Comparison of ENCODE assay signal across 10 cellular contexts in the genomic region with DNA sequence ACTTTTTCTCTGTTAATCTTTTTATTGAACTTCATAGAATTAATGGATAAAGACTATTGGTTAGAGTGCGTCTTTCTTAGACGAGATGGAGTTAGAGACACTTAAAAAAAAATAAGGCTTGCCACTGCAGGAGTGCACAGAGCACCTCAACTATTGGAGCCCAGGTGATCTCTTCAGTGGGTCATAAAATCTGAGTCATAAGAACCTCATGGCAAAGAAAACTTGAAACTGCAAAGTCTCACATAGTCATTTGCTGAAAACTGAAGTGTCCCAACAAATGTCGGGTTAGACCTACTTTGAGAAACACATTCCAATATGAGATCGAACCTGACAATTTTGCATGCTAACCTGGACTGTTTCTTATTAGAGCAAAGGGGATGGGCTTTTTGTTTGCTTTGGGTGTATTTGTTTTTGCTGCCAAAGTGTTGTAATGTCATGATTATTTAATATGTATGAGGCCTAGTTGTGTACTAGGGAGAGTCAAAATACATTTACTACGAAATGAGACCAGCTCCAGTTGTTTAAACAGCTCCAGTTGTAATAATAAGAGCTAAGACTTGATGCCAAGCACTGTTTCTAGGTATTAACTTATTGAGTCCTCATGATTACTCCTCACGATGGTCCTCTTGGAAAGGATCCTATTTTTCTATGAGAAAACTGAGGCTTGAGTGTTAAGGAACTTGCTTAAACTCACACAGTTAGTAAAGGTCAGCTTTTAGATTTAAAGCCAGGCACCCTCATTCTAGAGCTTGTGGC.
A peak's percentile ranks its signal among the peaks of the same experiment; 100 is the strongest.
DNase-seq lines count a peak whose midpoint lies in the region; ATAC-seq and TF ChIP-seq lines count a peak whose summit lies in the region.
"Had no signal": no experiment of that assay in that cellular context is flagged by ENCODE, and none has a peak within 500 bp of the region (broad histone marks: within the 10 kb centered on the region; RNA-seq: fewer than 3 reads in every experiment).

No MANE protein-coding gene starts in this region.

- TF ChIP-seq RAD21 in IMR-90 (IDR thresholded peaks at IDR 0.05; ENCODE audit: low read length), result no peak

- peak overlapping the region; percentile 58 for H3K23ac ChIP-seq in IMR-90 (ENCODE audit: low read depth, low read length)

- H3K9me3 Mint-ChIP-seq in progenitor cell of endocrine pancreas (ENCODE audit: low read depth), result no peaks in the 10 kb centered on the region
- H3K9me3 Mint-ChIP-seq: T-helper 1 cell treated with Interleukin-12 subunit alpha and Interleukin-12 subunit beta and Interleukin-4 antibody, amounts not matched to agents 30 μg/mL and 1 μg/mL, for 36 hours had no signal

- no TSS peak for BruUV-seq in IMR-90 (replicated peaks; lab: Mats Ljungman, UMichigan)

- peaks cover 63 to 92% of the 10 kb centered on the region in 2 experiments for H3K79me1 ChIP-seq in IMR-90 (ENCODE audit: low read depth in 1 of 2, low read length in 2 of 2)

- no peak overlapping the region for H2BK15ac ChIP-seq in IMR-90 (ENCODE audit: low read depth, low read length)

- H2BK120ac ChIP-seq in IMR-90 (ENCODE audit: low read depth, low read length), result no peak overlapping the region

- no peak overlapping the region; the same call in none of the 2 replicates for H3K4me2 ChIP-seq in IMR-90 (ENCODE audit: low read depth, low read length)

- H3K18ac ChIP-seq in IMR-90 (ENCODE audit: low read depth, low read length), result 0 out of 2 replicates have a peak overlapping the region, but pooled peaks have one; percentile 11

- intact Hi-C loops in IMR-90 (cut with micrococcal nuclease), result loop anchor here (2.0 kb wide), 1 partner anchor 13 kb away; no protein-coding TSS in a partner anchor

- no peak overlapping the region for H4K91ac ChIP-seq in IMR-90 (ENCODE audit: insufficient read depth, low read depth, low read length)

- TF ChIP-seq POLR2A in IMR-90 (IDR thresholded peaks at IDR 0.05; ENCODE audit: low read depth, low read length), result no peak

- CTCF ChIA-PET in IMR-90 (lab: Yijun Ruan, JAX), result interaction anchor here (0.6 kb wide), 1 partner anchor 18 kb away, joined by 3 read pairs; no protein-coding TSS in a partner anchor

- H3K4me3 ChIP-seq in IMR-90 (ENCODE audit: insufficient read depth, low read depth, low read length), result no peak overlapping the region
- H3K4me3 ChIP-seq in fibroblast of mammary gland (ENCODE audit: control insufficient read depth, low read depth, low read length), result no peak overlapping the region

- ATAC-seq in GM19023 (IDR thresholded peaks at IDR 0.05; ENCODE audit: unreplicated experiment), result peak; percentile 39
- no peak for ATAC-seq in IMR-90 (ENCODE audit: low read depth)
- no peak for ATAC-seq in GM18498 (IDR thresholded peaks at IDR 0.05; ENCODE audit: unreplicated experiment)

- in situ Hi-C loops in IMR-90 (cut with MboI; ENCODE audit: low sequenced_read_pairs), result no loop called here

- H3K4me3 Mint-ChIP-seq in progenitor cell of endocrine pancreas (ENCODE audit: low read depth), result no peak overlapping the region
- H3K4me3 Mint-ChIP-seq: T-helper 1 cell treated with Interleukin-12 subunit alpha and Interleukin-12 subunit beta and Interleukin-4 antibody, amounts not matched to agents 30 μg/mL and 1 μg/mL, for 36 hours had no signal

- H3K4ac ChIP-seq in IMR-90 (ENCODE audit: low read depth, low read length), result 0 out of 2 replicates have a peak overlapping the region, but pooled peaks have one; percentile 30

- H3K56ac ChIP-seq in IMR-90 (ENCODE audit: extremely low read depth, insufficient read depth, low read length), result no peak overlapping the region

- H2AFZ ChIP-seq in IMR-90 (replicated peaks; ENCODE audit: low read length, poor library complexity), result no peak overlapping the region

- POLR2A ChIA-PET in IMR-90 (lab: Charles Lee; ENCODE audit: unreplicated experiment), result no interaction called here

- H3K4me1 Mint-ChIP-seq in progenitor cell of endocrine pancreas (ENCODE audit: low read depth), result peaks cover 33% of the 10 kb centered on the region

- H2AK5ac ChIP-seq in IMR-90 (ENCODE audit: low read depth, low read length), result no peak overlapping the region

- no peaks in the 10 kb centered on the region for H3K9me3 ChIP-seq in IMR-90 (ENCODE audit: control insufficient read depth, insufficient read depth, low read length)

- H3K14ac ChIP-seq in IMR-90 (replicated peaks; ENCODE audit: low read depth, low read length), result no peak overlapping the region; the same call in 1 of the 2 replicates

- no peak for DNase-seq in IMR-90
- DNase-seq in fibroblast of mammary gland (ENCODE audit: low read depth), result peak; percentile 47
- no peak for DNase-seq in progenitor cell of endocrine pancreas (ENCODE audit: low spot score, unreplicated experiment)
- DNase-seq in retina, result no peak
- DNase-seq in C1 segment of cervical spinal cord (lab: John Stamatoyannopoulos, UW), result no peak
- DNase-seq in RPMI8226, result no peak
- DNase-seq: Karpas-422 had no signal

- H4K20me1 ChIP-seq in IMR-90 (ENCODE audit: insufficient read depth, low read length), result peaks cover 73% of the 10 kb centered on the region; the same call in 1 of the 2 replicates

- no peak overlapping the region for H3K9ac ChIP-seq in IMR-90 (ENCODE audit: low read depth, low read length)

- H3K9me1 ChIP-seq in IMR-90 (ENCODE audit: insufficient read depth, low read length), result peaks cover 22% of the 10 kb centered on the region

- H3K27ac ChIP-seq in IMR-90 (ENCODE audit: insufficient read depth, low read length), result peak overlapping the region; percentile 80; the same call in 1 of the 2 replicates

- H3K27me3 Mint-ChIP-seq in progenitor cell of endocrine pancreas, result no peaks in the 10 kb centered on the region

- H2BK20ac ChIP-seq in IMR-90 (ENCODE audit: low read depth, low read length), result no peak overlapping the region

- H3K27ac Mint-ChIP-seq in progenitor cell of endocrine pancreas, result peak overlapping the region; percentile 97
- H3K27ac Mint-ChIP-seq: T-helper 1 cell treated with Interleukin-12 subunit alpha and Interleukin-12 subunit beta and Interleukin-4 antibody, amounts not matched to agents 30 μg/mL and 1 μg/mL, for 36 hours had no signal

- 60% methylated on average over 1 of the region's 6 CpGs; no CpG with 5 or more reads in 1 of the 2 experiments for WGBS in IMR-90 (ENCODE audit: extremely low coverage in 2 of 2, insufficient read length in 1 of 2), 2 experiments

- no peaks in the 10 kb centered on the region for H3K36me3 Mint-ChIP-seq in progenitor cell of endocrine pancreas (ENCODE audit: insufficient read depth)

- peaks cover 21% of the 10 kb centered on the region for H3K4me1 ChIP-seq in IMR-90 (ENCODE audit: control insufficient read depth, insufficient read depth, low read length)

- H4K5ac ChIP-seq in IMR-90 (ENCODE audit: low read depth, low read length), result no peak overlapping the region; the same call in 1 of the 2 replicates

- peak overlapping the region in 1 of 2 experiments; percentile 4; a peak in 1 of 4 replicates for H4K8ac ChIP-seq in IMR-90 (ENCODE audit: low read depth in 2 of 2, low read length in 2 of 2)

- H2AK9ac ChIP-seq in IMR-90 (replicated peaks; ENCODE audit: low read depth, low read length, poor library complexity), result no peak overlapping the region

- dilution Hi-C loops in IMR-90 (cut with HindIII; ENCODE audit: low sequenced_read_pairs, unreplicated experiment), result no loop called here

- H2BK5ac ChIP-seq in IMR-90 (ENCODE audit: low read depth, low read length, poor library complexity, severe bottlenecking), result peak overlapping the region; percentile 14

- peaks cover 2% of the 10 kb centered on the region for H3K36me3 ChIP-seq in IMR-90 (ENCODE audit: control insufficient read depth, insufficient read depth, low read length)

- TF ChIP-seq CTCF in IMR-90 (conservative IDR thresholded peaks at IDR 0.05; ENCODE audit: low read depth, low read length), result no peak
- no peak for TF ChIP-seq CTCF in fibroblast of mammary gland (conservative IDR thresholded peaks at IDR 0.05; ENCODE audit: control insufficient read depth, insufficient read depth, low read depth, low read length)
- no peak for TF ChIP-seq CTCF in progenitor cell of endocrine pancreas (IDR thresholded peaks at IDR 0.05; ENCODE audit: unreplicated experiment)

- no peaks in the 10 kb centered on the region for H3K27me3 ChIP-seq in IMR-90 (ENCODE audit: control insufficient read depth, insufficient read depth, low read length)

TF ChIP-seq in IMR-90, 13 proteins besides CTCF, POLR2A, EP300 and RAD21:
- TF ChIP-seq RCOR1 (IDR thresholded peaks at IDR 0.05; ENCODE audit: insufficient replicate concordance, low read length), result no peak
- TF ChIP-seq NFE2L2 (IDR thresholded peaks at IDR 0.05; ENCODE audit: low read depth, low read length), result no peak
- TF ChIP-seq, protein P1, sequence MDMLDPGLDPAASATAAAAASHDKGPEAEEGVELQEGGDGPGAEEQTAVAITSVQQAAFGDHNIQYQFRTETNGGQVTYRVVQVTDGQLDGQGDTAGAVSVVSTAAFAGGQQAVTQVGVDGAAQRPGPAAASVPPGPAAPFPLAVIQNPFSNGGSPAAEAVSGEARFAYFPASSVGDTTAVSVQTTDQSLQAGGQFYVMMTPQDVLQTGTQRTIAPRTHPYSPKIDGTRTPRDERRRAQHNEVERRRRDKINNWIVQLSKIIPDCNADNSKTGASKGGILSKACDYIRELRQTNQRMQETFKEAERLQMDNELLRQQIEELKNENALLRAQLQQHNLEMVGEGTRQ (IDR thresholded peaks at IDR 0.05; ENCODE audit: low read depth, low read length), result no peak
- no peak for TF ChIP-seq FOS (IDR thresholded peaks at IDR 0.05; ENCODE audit: low read depth, low read length)
- no peak for TF ChIP-seq RFX5 (IDR thresholded peaks at IDR 0.05; ENCODE audit: low read depth, low read length)
- TF ChIP-seq SMC3 (IDR thresholded peaks at IDR 0.05; ENCODE audit: low read depth, low read length), result no peak
- no peak for TF ChIP-seq MXI1 (IDR thresholded peaks at IDR 0.05; ENCODE audit: borderline replicate concordance, low read depth, low read length)
- no peak for TF ChIP-seq MAZ (IDR thresholded peaks at IDR 0.05; ENCODE audit: borderline replicate concordance, low read depth, low read length)
TF ChIP-seq in IMR-90: peak in this region for 0.
